In genomic region chr1:37483785-37484184, GRCh38 we compare ENCODE assay signal across 12 cellular contexts. TPM values are rescaled to one million over a fixed set of nuclear protein-coding genes. Genes with fewer than 3 reads are reported as not detected.
DNase-seq lines count a peak whose midpoint lies in the region; ATAC-seq and TF ChIP-seq lines count a peak whose summit lies in the region.
"Had no signal": no experiment of that assay in that cellular context is flagged by ENCODE, and none has a peak within 500 bp of the region (broad histone marks: within the 10 kb centered on the region; RNA-seq: fewer than 3 reads in every experiment).

No MANE protein-coding gene starts in this region.

- DNase-seq in right atrium auricular region (ENCODE audit: low spot score) = no peak
- DNase-seq in left ventricle myocardium inferior = no peak
- DNase-seq in adipocyte (ENCODE audit: low read depth) = no peak
- no peak for DNase-seq in naive B cell
- no peak for DNase-seq in vagina (ENCODE audit: extremely low spot score in 2 of 2)
- DNase-seq in superior temporal gyrus (ENCODE audit: extremely low spot score) = no peak
- no peak for DNase-seq in amniotic stem cell (lab: John Stamatoyannopoulos, UW)
- DNase-seq in HuH-7.5 (ENCODE audit: low spot score) = no peak
- DNase-seq: endodermal cell, left ventricle myocardium superior, NCI-H1417 treated with DMSO at 0.1 percent for 48 hours, SIG-M5 had no signal

- H3K9me3 ChIP-seq in right atrium auricular region (no peaks in the 10 kb centered on the region), left ventricle myocardium inferior (replicated peaks) (no peaks in the 10 kb centered on the region), adipocyte (ENCODE audit: control insufficient read depth, low read length) (no peaks in the 10 kb centered on the region), vagina (no peaks in the 10 kb centered on the region)

- H3K36me3 ChIP-seq in right atrium auricular region (peaks cover 55% of the 10 kb centered on the region), left ventricle myocardium inferior (peaks cover 57% of the 10 kb centered on the region), adipocyte (ENCODE audit: control insufficient read depth, insufficient read depth, low read length, severe bottlenecking) (peaks cover 55% of the 10 kb centered on the region), vagina (peaks cover 3 to 47% of the 10 kb centered on the region in 2 donors)

- peak overlapping the region; percentile 25 for H3K9ac ChIP-seq in adipocyte (ENCODE audit: low read length)

- TF ChIP-seq CTCF in right atrium auricular region (IDR thresholded peaks at IDR 0.05) = no peak
- no peak for TF ChIP-seq CTCF in left ventricle myocardium inferior (IDR thresholded peaks at IDR 0.05; ENCODE audit: borderline replicate concordance)
- TF ChIP-seq CTCF in vagina (IDR thresholded peaks at IDR 0.05) = no peak

- no peaks in the 10 kb centered on the region for H3K27me3 Mint-ChIP-seq in naive B cell

- H3K4me1 Mint-ChIP-seq in naive B cell = peaks cover 37 to 59% (median 46%) of the 10 kb centered on the region in 3 donors
- H3K4me1 Mint-ChIP-seq: endodermal cell had no signal

- H3K4me3 ChIP-seq in right atrium auricular region (no peak overlapping the region), left ventricle myocardium inferior (no peak overlapping the region), adipocyte (ENCODE audit: low read length) (no peak overlapping the region), vagina (no peak overlapping the region)

- no peak for TF ChIP-seq POLR2A in vagina (IDR thresholded peaks at IDR 0.05)

- no peaks in the 10 kb centered on the region for H3K9me3 Mint-ChIP-seq in naive B cell
- H3K9me3 Mint-ChIP-seq: endodermal cell had no signal

- intact Hi-C loops in left ventricle myocardium inferior (cut with micrococcal nuclease) = no loop called here
- intact Hi-C loops in vagina (cut with DNase I) = loop anchor here (10.0 kb wide), 1 partner anchor 201 kb away; no protein-coding TSS in a partner anchor

- H3K36me3 Mint-ChIP-seq in naive B cell = peaks cover 0 to 25% of the 10 kb centered on the region in 2 donors

- H3K27ac Mint-ChIP-seq in naive B cell = peak overlapping the region; percentile 44 to 95 (median 80)
- H3K27ac Mint-ChIP-seq: endodermal cell had no signal

- H3K4me1 ChIP-seq in right atrium auricular region (peaks cover 0 to 55% of the 10 kb centered on the region in 2 donors), left ventricle myocardium inferior (peaks cover 60% of the 10 kb centered on the region), adipocyte (ENCODE audit: control insufficient read depth, insufficient read depth, low read length) (peaks cover 58% of the 10 kb centered on the region), vagina (peaks cover 58% of the 10 kb centered on the region)

- H3K27me3 ChIP-seq in right atrium auricular region (no peaks in the 10 kb centered on the region), left ventricle myocardium inferior (ENCODE audit: low read depth) (no peaks in the 10 kb centered on the region), adipocyte (replicated peaks; ENCODE audit: control insufficient read depth, insufficient read depth, low read length) (no peaks in the 10 kb centered on the region), vagina (no peaks in the 10 kb centered on the region)

- H3K27ac ChIP-seq in right atrium auricular region (peak overlapping the region; percentile 26 to 83), left ventricle myocardium inferior (replicated peaks) (no peak overlapping the region), vagina (peak overlapping the region; percentile 71)

- peak overlapping the region in 1 of 8 donors; percentile 9 for H3K4me3 Mint-ChIP-seq in naive B cell
- H3K4me3 Mint-ChIP-seq: endodermal cell had no signal

- no peak for ATAC-seq in naive B cell (ENCODE audit: low read depth in 2 of 2)
- ATAC-seq: left ventricle myocardium superior had no signal

RNA-seq across cellular contexts. Expression of gene ZC3H12A, which starts 9.4 kb away (rescaled TPM):
- total RNA-seq in right atrium auricular region (10 to 100 TPM in 1 of 2 donors, 1 to 10 TPM in 1; 9.4 to 13.5 TPM), left ventricle myocardium inferior (4.9 TPM), vagina (51.6 TPM)
- 10 to 100 TPM; 15.5 to 26.7 (median 17.6) TPM for polyA plus RNA-seq in naive B cell (ENCODE audit: low read depth in 6 of 6)

RNA-seq across cellular contexts. Expression of gene MEAF6, which starts 30.8 kb away (rescaled TPM):
- total RNA-seq in right atrium auricular region = 10 to 100 TPM; 50.4 to 61.0 TPM
- 34.1 TPM for total RNA-seq in left ventricle myocardium inferior
- 100 to 1,000 TPM; 137 to 208 (median 175) TPM for polyA plus RNA-seq in naive B cell (ENCODE audit: low read depth in 6 of 6)
- 54.5 TPM for total RNA-seq in vagina
